Comparison of ENCODE assay signal across 9 cellular contexts in genomic region chr1:210239295-210240155, GRCh38. TPM values are rescaled to one million over a fixed set of nuclear protein-coding genes. Genes with fewer than 3 reads are reported as not detected.
DNase-seq lines count a peak whose midpoint lies in the region; ATAC-seq and TF ChIP-seq lines count a peak whose summit lies in the region.
"Had no signal": no experiment of that assay in that cellular context is flagged by ENCODE, and none has a peak within 500 bp of the region (broad histone marks: within the 10 kb centered on the region; RNA-seq: fewer than 3 reads in every experiment).

No MANE protein-coding gene starts in this region.

- no peaks in the 10 kb centered on the region for H3K27me3 ChIP-seq in right atrium auricular region

- H3K27ac ChIP-seq in right atrium auricular region, result peak overlapping the region in 1 of 2 donors; percentile 14
- H3K27ac ChIP-seq: BLaER1 had no signal

- peak; percentile 31 for DNase-seq in NCI-H1092 treated with DMSO at 0.1 percent for 48 hours (lab: John Stamatoyannopoulos, UW)
- DNase-seq in NCI-H1092 (lab: John Stamatoyannopoulos, UW), result no peak
- DNase-seq in SW480 (ENCODE audit: low spot score), result peak; percentile 70
- DNase-seq in right atrium auricular region (ENCODE audit: low spot score), result peak; percentile 78
- peak; percentile 71 for DNase-seq in stromal cell of bone marrow (ENCODE audit: low read depth)
- no peak for DNase-seq in stimulated activated naive CD4-positive, alpha-beta T cell (lab: John Stamatoyannopoulos, UW)

- peaks cover 0 to 21% of the 10 kb centered on the region in 2 donors for H3K4me1 ChIP-seq in right atrium auricular region

- peak; percentile 13 to 52 for TF ChIP-seq CTCF in right atrium auricular region (IDR thresholded peaks at IDR 0.05)

- no peaks in the 10 kb centered on the region for H3K9me3 ChIP-seq in right atrium auricular region
- H3K9me3 ChIP-seq: BLaER1 had no signal

- ATAC-seq in GM18867 (IDR thresholded peaks at IDR 0.05; ENCODE audit: unreplicated experiment) (no peak), GM19328 (IDR thresholded peaks at IDR 0.05; ENCODE audit: unreplicated experiment) (no peak)

- no peaks in the 10 kb centered on the region for H3K36me3 ChIP-seq in right atrium auricular region
- H3K36me3 ChIP-seq: BLaER1 had no signal

- H3K4me3 ChIP-seq in right atrium auricular region, result no peak overlapping the region
- H3K4me3 ChIP-seq: BLaER1 had no signal

RNA-seq across cellular contexts. Expression of gene SERTAD4, which starts 6.9 kb away (rescaled TPM):
- 1 to 10 TPM; 4.2 to 6.5 TPM for total RNA-seq in right atrium auricular region

Comparison
In these comparisons a context has a peak if more than half of its experiments do, and no peak if none do; other contexts are left out.
1. DNase-seq: peak in NCI-H1092 treated with DMSO at 0.1 percent for 48 hours (single experiment), SW480 (single experiment), right atrium auricular region (single experiment) and stromal cell of bone marrow (single experiment); none in NCI-H1092 (single experiment) and stimulated activated naive CD4-positive, alpha-beta T cell (0 of 6).